ENCODE assay signal across 19 cellular contexts in the genomic region with DNA sequence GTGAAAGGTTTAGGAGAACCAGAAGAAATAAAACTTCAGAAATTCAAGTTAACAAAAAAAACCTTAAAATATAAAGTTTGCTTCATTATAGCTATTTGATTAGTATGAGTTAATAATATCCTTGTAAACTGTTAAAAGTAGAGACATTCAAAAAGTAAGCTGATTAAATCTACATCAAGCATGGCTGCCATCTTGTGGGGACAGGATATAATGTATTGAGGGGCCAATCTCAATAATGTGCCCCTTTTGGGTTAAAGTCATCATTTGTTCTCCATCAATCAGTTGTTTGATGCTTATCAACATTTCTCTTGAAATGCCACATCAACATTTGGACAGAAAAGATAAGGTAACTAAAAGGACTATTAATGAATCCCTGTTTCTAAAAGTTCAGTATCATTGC. TPM values are rescaled to one million over a fixed set of nuclear protein-coding genes. Genes with fewer than 3 reads are reported as not detected.
DNase-seq lines count a peak whose midpoint lies in the region; ATAC-seq, FAIRE-seq and TF ChIP-seq lines count a peak whose summit lies in the region.
"Had no signal": no experiment of that assay in that cellular context is flagged by ENCODE, and none has a peak within 500 bp of the region (broad histone marks: within the 10 kb centered on the region; RNA-seq: fewer than 3 reads in every experiment).

No MANE protein-coding gene starts in this region.

- H3K27ac ChIP-seq in A549 (no peak overlapping the region), astrocyte (ENCODE audit: low read depth, low read length) (no peak overlapping the region), foreskin keratinocyte (no peak overlapping the region)
- H3K27ac ChIP-seq: right atrium auricular region, uterus had no signal

- DNase-seq in A549 (ENCODE audit: low read depth in 1 of 2, low spot score in 1 of 2): no peak
- DNase-seq in HT-29 (ENCODE audit: low spot score): peak; percentile 26
- DNase-seq in astrocyte (ENCODE audit: low read depth): no peak
- DNase-seq in foreskin keratinocyte: peak in 1 of 2 donors; percentile 10
- no peak for DNase-seq in activated effector memory CD4-positive, alpha-beta T cell treated with Interleukin-2 at 50 U/mL for 16 hours
- no peak for DNase-seq in NCI-H748 treated with DMSO at 0.1 percent for 48 hours (lab: John Stamatoyannopoulos, UW)
- DNase-seq in stimulated activated CD4-positive, alpha-beta T cell treated with anti-CD3 and anti-CD28 coated beads, Interleukin-2, amount 100 ng/mL, for 24 hours: no peak
- DNase-seq: activated CD8-positive, alpha-beta memory T cell treated with anti-CD3 and anti-CD28 coated beads, Interleukin-2, amount 50 U/mL, for 48 hours; BE2C; cortex of kidney; Karpas-422; NCI-H2029 treated with DMSO at 0.1 percent for 48 hours; stimulated activated naive CD4-positive, alpha-beta T cell; uterus had no signal

- H3K27me3 ChIP-seq in astrocyte (ENCODE audit: insufficient read depth, low read length): peaks cover 14% of the 10 kb centered on the region
- H3K27me3 ChIP-seq in foreskin keratinocyte: peaks cover 60% of the 10 kb centered on the region

- H3K27me3 Mint-ChIP-seq in astrocyte (ENCODE audit: low read depth, unreplicated experiment): peaks cover 23% of the 10 kb centered on the region

- TF ChIP-seq CTCF in A549 (IDR thresholded peaks at IDR 0.05) (0 out of 3 replicates have a peak, but pooled peaks have one; percentile 7), astrocyte (IDR thresholded peaks at IDR 0.05; ENCODE audit: insufficient read depth, low read depth, low read length) (peak; percentile 35), foreskin keratinocyte (conservative IDR thresholded peaks at IDR 0.05) (peak; percentile 56)

- CTCF ChIA-PET in A549 (lab: Yijun Ruan, JAX): no interaction called here

- H3K27ac Mint-ChIP-seq in astrocyte (ENCODE audit: unreplicated experiment): no peak overlapping the region
- H3K27ac Mint-ChIP-seq: activated naive CD4-positive, alpha-beta T cell treated with anti-CD3 and anti-CD28 coated beads, Interleukin-2, amount 50 U/mL, for 24 hours had no signal

- FAIRE-seq in A549 (lab: Jason Lieb, UNC) (no peak), astrocyte (lab: Jason Lieb, UNC) (no peak)
- FAIRE-seq: GM12878, islet of Langerhans had no signal

- H3K36me3 ChIP-seq in astrocyte (ENCODE audit: insufficient read depth, low read length): no peaks in the 10 kb centered on the region
- H3K36me3 ChIP-seq: BE2C, right atrium auricular region, uterus had no signal

- H3K79me2 ChIP-seq in astrocyte (ENCODE audit: insufficient read depth, low read length): no peaks in the 10 kb centered on the region

- no peak overlapping the region for H3K4me3 ChIP-seq in A549
- no peak overlapping the region for H3K4me3 ChIP-seq in astrocyte (ENCODE audit: insufficient read depth, low read depth, low read length)
- H3K4me3 ChIP-seq: GM12878, right atrium auricular region, uterus had no signal

- POLR2A ChIA-PET in A549 (lab: Yijun Ruan, JAX): no interaction called here

- TF ChIP-seq POLR2A in A549 (IDR thresholded peaks at IDR 0.05; ENCODE audit: low read length): no peak

- no peak overlapping the region for H3K9ac ChIP-seq in astrocyte (ENCODE audit: low read length)

- 0 out of 5 replicates have a peak, but pooled peaks have one; percentile 5 to 20 for TF ChIP-seq RAD21 in A549 (conservative IDR thresholded peaks at IDR 0.05 in 1 of 2, IDR thresholded peaks at IDR 0.05 in 1 of 2)

- H3K4me2 ChIP-seq in A549 (no peak overlapping the region), astrocyte (ENCODE audit: low read length) (no peak overlapping the region)

- ATAC-seq in A549: no peak
- ATAC-seq in foreskin keratinocyte: no peak
- no peak for ATAC-seq in HG03025 (IDR thresholded peaks at IDR 0.05; ENCODE audit: low FRiP score, unreplicated experiment)
- ATAC-seq: GM12878 had no signal

- no peaks in the 10 kb centered on the region for H3K36me3 Mint-ChIP-seq in astrocyte (ENCODE audit: low read depth, unreplicated experiment)
- H3K36me3 Mint-ChIP-seq: activated naive CD4-positive, alpha-beta T cell treated with anti-CD3 and anti-CD28 coated beads, Interleukin-2, amount 50 U/mL, for 24 hours had no signal

- H2AFZ ChIP-seq in astrocyte (ENCODE audit: low read depth, low read length): no peak overlapping the region

- no peak overlapping the region for H3K4me3 Mint-ChIP-seq in astrocyte (ENCODE audit: unreplicated experiment)
- H3K4me3 Mint-ChIP-seq: activated naive CD4-positive, alpha-beta T cell treated with anti-CD3 and anti-CD28 coated beads, Interleukin-2, amount 50 U/mL, for 24 hours had no signal

- H3K9me3 Mint-ChIP-seq in astrocyte (ENCODE audit: unreplicated experiment): no peaks in the 10 kb centered on the region

- no peak for TF ChIP-seq EP300 in A549 (IDR thresholded peaks at IDR 0.05)

- H3K4me1 ChIP-seq in A549: no peaks in the 10 kb centered on the region
- H3K4me1 ChIP-seq in astrocyte (ENCODE audit: insufficient read depth, low read length): no peaks in the 10 kb centered on the region
- H3K4me1 ChIP-seq in foreskin keratinocyte: no peaks in the 10 kb centered on the region
- H3K4me1 ChIP-seq: BE2C had no signal

- no peaks in the 10 kb centered on the region for H4K20me1 ChIP-seq in astrocyte (ENCODE audit: insufficient read depth, low read length)

- no peaks in the 10 kb centered on the region for H3K9me3 ChIP-seq in A549
- no peaks in the 10 kb centered on the region for H3K9me3 ChIP-seq in astrocyte (ENCODE audit: insufficient read depth, low read depth, low read length)
- H3K9me3 ChIP-seq: BE2C, right atrium auricular region, uterus had no signal

- no peaks in the 10 kb centered on the region for H3K4me1 Mint-ChIP-seq in astrocyte (ENCODE audit: low read depth, unreplicated experiment)
- H3K4me1 Mint-ChIP-seq: activated naive CD4-positive, alpha-beta T cell treated with anti-CD3 and anti-CD28 coated beads, Interleukin-2, amount 50 U/mL, for 24 hours had no signal

TF ChIP-seq in A549, 52 proteins besides CTCF, POLR2A, EP300 and RAD21:
- TF ChIP-seq, protein P1, sequence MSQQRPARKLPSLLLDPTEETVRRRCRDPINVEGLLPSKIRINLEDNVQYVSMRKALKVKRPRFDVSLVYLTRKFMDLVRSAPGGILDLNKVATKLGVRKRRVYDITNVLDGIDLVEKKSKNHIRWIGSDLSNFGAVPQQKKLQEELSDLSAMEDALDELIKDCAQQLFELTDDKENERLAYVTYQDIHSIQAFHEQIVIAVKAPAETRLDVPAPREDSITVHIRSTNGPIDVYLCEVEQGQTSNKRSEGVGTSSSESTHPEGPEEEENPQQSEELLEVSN (IDR thresholded peaks at IDR 0.05; ENCODE audit: borderline replicate concordance, low read depth): no peak
- TF ChIP-seq MAFK (IDR thresholded peaks at IDR 0.05; ENCODE audit: partially characterized antibody) (no peak), KDM5A (IDR thresholded peaks at IDR 0.05) (no peak), EHMT2 (IDR thresholded peaks at IDR 0.05; ENCODE audit: low read depth) (no peak), FOXS1 (CRISPR knock-in tag; IDR thresholded peaks at IDR 0.05) (no peak), EHF (CRISPR knock-in tag; IDR thresholded peaks at IDR 0.05) (no peak), RARB (CRISPR knock-in tag; IDR thresholded peaks at IDR 0.05) (no peak), TFCP2L1 (CRISPR knock-in tag; IDR thresholded peaks at IDR 0.05) (no peak), BHLHE40 (IDR thresholded peaks at IDR 0.05; ENCODE audit: low read depth, low read length) (no peak), HOXA7 (CRISPR knock-in tag; IDR thresholded peaks at IDR 0.05) (no peak), CHD2 (IDR thresholded peaks at IDR 0.05; ENCODE audit: low read length, partially characterized antibody) (no peak)

RNA-seq across cellular contexts. Expression of gene GRID2, which starts 4.6 kb away (rescaled TPM):
- polyA plus RNA-seq in A549 (2011; rRNA removed) (not detected in 2 replicates), A549 (2017; fragmentation: RNase III; extraction: RNeasy Plus Mini Kit Qiagen cat#74134 plus additional on column Dnase treatment) (not detected in 3 replicates), foreskin keratinocyte (not detected in 2 replicates)
- not detected in 2 replicates for polyA plus RNA-seq in A549 (2012; cell fraction: cytosol; rRNA removed)
- polyA plus RNA-seq in A549 (2012; cell fraction: nucleus; rRNA removed): not detected in 2 replicates
- polyA minus RNA-seq in A549 (2011; rRNA and poly(A)+ RNA removed): not detected in 2 replicates
- not detected in 2 replicates for total RNA-seq in HT-29 (2014; rRNA removed; shearing (Covaris generic))
- total RNA-seq in astrocyte (0.07 and 0.14 TPM in 2 replicates), foreskin keratinocyte (not detected in 2 replicates)
- total RNA-seq: GM12878 had no signal
- polyA plus RNA-seq: GM12878 had no signal
